31 cellular contexts compared by ENCODE assay signal in genomic region chr1:155816351-155816750, GRCh38.
"Had no signal": no experiment of that assay in that cellular context is flagged by ENCODE, and none has a peak within 500 bp of the region (broad histone marks: within the 10 kb centered on the region; RNA-seq: fewer than 3 reads in every experiment).

No MANE protein-coding gene starts in this region.

- H3K27me3 Mint-ChIP-seq: activated B cell treated with CpG ODN at 0.5 μM for 24 hours; activated CD4-positive, alpha-beta memory T cell treated with anti-CD3 and anti-CD28 coated beads for 36 hours; activated CD4-positive, alpha-beta T cell treated with anti-CD3 and anti-CD28 coated beads for 36 hours; activated CD4-positive, alpha-beta T cell treated with anti-CD3 and anti-CD28 coated beads, Interleukin-2, amount 10 ng/mL, durations not matched to agents 24 days and 14 days; activated CD8-positive, alpha-beta memory T cell treated with anti-CD3 and anti-CD28 coated beads, Interleukin-2, amount 10 ng/mL, durations not matched to agents 7 days and 5 days; activated naive CD8-positive, alpha-beta T cell; central memory CD8-positive, alpha-beta T cell; dendritic cell treated with granulocyte-macrophage colony-stimulating factor and Interleukin-4, amounts not matched to agents 40 ng/mL and 50 ng/mL, for 4 days; T-helper 17 cell had no signal

- H3K4me3 ChIP-seq: coronary artery, dorsolateral prefrontal cortex, heart left ventricle had no signal

- H3K4me1 Mint-ChIP-seq: activated B cell treated with CpG ODN at 0.5 μM for 24 hours; activated CD8-positive, alpha-beta memory T cell treated with anti-CD3 and anti-CD28 coated beads, Interleukin-2, amount 10 ng/mL, durations not matched to agents 7 days and 5 days; central memory CD8-positive, alpha-beta T cell; endodermal cell had no signal

- H3K27ac Mint-ChIP-seq: activated B cell treated with CpG ODN at 0.5 μM for 24 hours; activated CD4-positive, alpha-beta memory T cell treated with anti-CD3 and anti-CD28 coated beads for 36 hours; activated CD4-positive, alpha-beta T cell treated with anti-CD3 and anti-CD28 coated beads for 36 hours; activated CD4-positive, alpha-beta T cell treated with anti-CD3 and anti-CD28 coated beads, Interleukin-2, amount 10 ng/mL, durations not matched to agents 24 days and 14 days; activated CD8-positive, alpha-beta memory T cell treated with anti-CD3 and anti-CD28 coated beads, Interleukin-2, amount 10 ng/mL, durations not matched to agents 7 days and 5 days; activated naive CD8-positive, alpha-beta T cell; dendritic cell treated with granulocyte-macrophage colony-stimulating factor and Interleukin-4, amounts not matched to agents 40 ng/mL and 50 ng/mL, for 4 days had no signal

- H3K4me3 Mint-ChIP-seq: activated B cell treated with CpG ODN at 0.5 μM for 24 hours; activated CD4-positive, alpha-beta memory T cell treated with anti-CD3 and anti-CD28 coated beads for 36 hours; activated CD4-positive, alpha-beta T cell treated with anti-CD3 and anti-CD28 coated beads for 36 hours; activated CD4-positive, alpha-beta T cell treated with anti-CD3 and anti-CD28 coated beads, Interleukin-2, amount 10 ng/mL, durations not matched to agents 24 days and 14 days; activated CD8-positive, alpha-beta memory T cell treated with anti-CD3 and anti-CD28 coated beads, Interleukin-2, amount 10 ng/mL, durations not matched to agents 7 days and 5 days; activated CD8-positive, alpha-beta T cell treated with anti-CD3 and anti-CD28 coated beads, Interleukin-2, amount 10 ng/mL, durations not matched to agents 7 days and 5 days; activated naive CD8-positive, alpha-beta T cell; central memory CD8-positive, alpha-beta T cell; dendritic cell treated with granulocyte-macrophage colony-stimulating factor and Interleukin-4, amounts not matched to agents 40 ng/mL and 50 ng/mL, for 4 days; endodermal cell; T-helper 17 cell; T-helper 2 cell treated with Interferon-gamma antibody and Interleukin-4, amounts not matched to agents 5 μg/mL and 100 μg/mL, for 36 hours had no signal

- DNase-seq: activated B cell treated with CpG ODN at 0.5 μM for 24 hours; activated CD4-positive, alpha-beta memory T cell treated with anti-CD3 and anti-CD28 coated beads for 36 hours; activated CD4-positive, alpha-beta T cell treated with anti-CD3 and anti-CD28 coated beads for 36 hours; activated CD4-positive, alpha-beta T cell treated with anti-CD3 and anti-CD28 coated beads, Interleukin-2, amount 10 ng/mL, durations not matched to agents 24 days and 14 days; activated CD4-positive, CD25-positive, alpha-beta regulatory T cell treated with anti-CD3 and anti-CD28 coated beads, Interleukin-2, amount 50 U/mL, for 72 hours; activated CD8-positive, alpha-beta memory T cell treated with anti-CD3 and anti-CD28 coated beads, Interleukin-2, amount 10 ng/mL, durations not matched to agents 7 days and 5 days; activated CD8-positive, alpha-beta memory T cell treated with anti-CD3 and anti-CD28 coated beads, Interleukin-2, amount 50 U/mL, for 4 hours; activated CD8-positive, alpha-beta T cell treated with anti-CD3 and anti-CD28 coated beads, Interleukin-2, amount 10 ng/mL, durations not matched to agents 7 days and 5 days; activated gamma-delta T cell; activated naive CD4-positive, alpha-beta T cell treated with anti-CD3 and anti-CD28 coated beads, Interleukin-2, amount 50 U/mL, for 16 hours; activated naive CD4-positive, alpha-beta T cell treated with Interleukin-2 at 50 U/mL for 16 hours; activated T-cell treated with anti-CD3 and anti-CD28 coated beads, Interleukin-2, amount 50 U/mL, for 1 hour; activated T-cell treated with anti-CD3 and anti-CD28 coated beads, Interleukin-2, amount 50 U/mL, for 48 hours; amniotic stem cell; anterior cingulate cortex; brain microvascular endothelial cell; dorsolateral prefrontal cortex; effector memory CD4-positive, alpha-beta T cell; endodermal cell; foreskin fibroblast; glutamatergic neuron; heart left ventricle; T-helper 17 cell; T1000; WERI-Rb-1 had no signal

- H3K9me3 ChIP-seq: heart left ventricle had no signal

- H3K4me1 ChIP-seq: heart left ventricle had no signal

- H3K27ac ChIP-seq: brain microvascular endothelial cell, coronary artery, heart left ventricle, WERI-Rb-1 had no signal

- H3K27me3 ChIP-seq: brain microvascular endothelial cell, dorsolateral prefrontal cortex, heart left ventricle had no signal

- ATAC-seq: activated CD4-positive, alpha-beta T cell treated with anti-CD3 and anti-CD28 coated beads for 36 hours; activated CD8-positive, alpha-beta memory T cell treated with anti-CD3 and anti-CD28 coated beads, Interleukin-2, amount 10 ng/mL, durations not matched to agents 7 days and 5 days; activated CD8-positive, alpha-beta T cell treated with anti-CD3 and anti-CD28 coated beads, Interleukin-2, amount 10 ng/mL, durations not matched to agents 7 days and 5 days; esophagus mucosa; heart left ventricle; T-helper 17 cell had no signal

- H3K9me3 Mint-ChIP-seq: activated B cell treated with CpG ODN at 0.5 μM for 24 hours; activated CD4-positive, alpha-beta memory T cell treated with anti-CD3 and anti-CD28 coated beads for 36 hours; activated CD4-positive, alpha-beta T cell treated with anti-CD3 and anti-CD28 coated beads, Interleukin-2, amount 10 ng/mL, durations not matched to agents 24 days and 14 days; central memory CD8-positive, alpha-beta T cell; dendritic cell treated with granulocyte-macrophage colony-stimulating factor and Interleukin-4, amounts not matched to agents 40 ng/mL and 50 ng/mL, for 4 days; endodermal cell; T-helper 2 cell treated with Interferon-gamma antibody and Interleukin-4, amounts not matched to agents 5 μg/mL and 100 μg/mL, for 36 hours had no signal
